In the genomic region with DNA sequence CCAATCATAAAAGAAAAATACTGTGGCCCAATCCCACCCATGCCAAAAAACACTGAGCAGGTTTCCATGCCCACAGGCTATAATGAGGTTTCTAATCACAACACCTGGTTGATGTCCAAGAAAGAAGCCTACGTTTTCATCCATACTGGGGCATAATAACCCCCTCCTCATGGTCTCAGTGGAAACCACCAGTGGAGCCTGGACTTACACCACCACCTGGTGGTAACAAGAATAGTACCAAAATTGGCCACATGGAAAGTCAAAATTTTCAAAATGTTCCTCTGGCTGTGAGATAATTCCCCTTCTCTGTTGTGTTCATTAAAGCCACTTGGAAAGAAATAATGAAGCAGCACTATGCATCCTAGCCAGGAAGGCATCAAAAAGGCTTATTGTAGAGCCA, we compare ENCODE assay signal across 10 cellular contexts.
DNase-seq lines count a peak whose midpoint lies in the region; ATAC-seq and TF ChIP-seq lines count a peak whose summit lies in the region.
"Had no signal": no experiment of that assay in that cellular context is flagged by ENCODE, and none has a peak within 500 bp of the region (broad histone marks: within the 10 kb centered on the region; RNA-seq: fewer than 3 reads in every experiment).

No MANE protein-coding gene starts in this region.

- peak; percentile 26 for TF ChIP-seq CTCF in RWPE2 (IDR thresholded peaks at IDR 0.05; ENCODE audit: poor library complexity, severe bottlenecking)
- no peak for TF ChIP-seq CTCF in transverse colon (IDR thresholded peaks at IDR 0.05)

- no peak overlapping the region for H3K4me3 ChIP-seq in H7 (ENCODE audit: insufficient read depth, low read depth, low read length)
- no peak overlapping the region for H3K4me3 ChIP-seq in RWPE2 (ENCODE audit: severe bottlenecking)
- H3K4me3 ChIP-seq in transverse colon: no peak overlapping the region
- H3K4me3 ChIP-seq: cardiac muscle cell had no signal

- ATAC-seq in RWPE2 (ENCODE audit: low read depth) (no peak), GM19395 (IDR thresholded peaks at IDR 0.05; ENCODE audit: unreplicated experiment) (no peak), GM19324 (IDR thresholded peaks at IDR 0.05; ENCODE audit: low FRiP score, unreplicated experiment) (no peak)

- H3K27me3 ChIP-seq in H7 (ENCODE audit: control insufficient read depth, insufficient read depth, low read length): no peaks in the 10 kb centered on the region
- peaks cover 3% of the 10 kb centered on the region for H3K27me3 ChIP-seq in RWPE2 (ENCODE audit: insufficient read depth, poor library complexity, severe bottlenecking)
- no peaks in the 10 kb centered on the region for H3K27me3 ChIP-seq in transverse colon
- H3K27me3 ChIP-seq: cardiac muscle cell had no signal

- H3K9me3 ChIP-seq in RWPE2 (ENCODE audit: severe bottlenecking) (no peaks in the 10 kb centered on the region), transverse colon (no peaks in the 10 kb centered on the region)

- H3K27ac ChIP-seq in RWPE2 (ENCODE audit: poor library complexity, severe bottlenecking) (no peak overlapping the region), transverse colon (no peak overlapping the region)
- H3K27ac ChIP-seq: cardiac muscle cell had no signal

- TF ChIP-seq POLR2A in transverse colon (IDR thresholded peaks at IDR 0.05): no peak

- TF ChIP-seq EP300 in transverse colon (IDR thresholded peaks at IDR 0.05; ENCODE audit: low read depth): no peak

- no peaks in the 10 kb centered on the region for H3K36me3 ChIP-seq in H7 (replicated peaks; ENCODE audit: control insufficient read depth, insufficient read depth, low read length)
- no peaks in the 10 kb centered on the region for H3K36me3 ChIP-seq in RWPE2 (ENCODE audit: low read depth)
- no peaks in the 10 kb centered on the region for H3K36me3 ChIP-seq in transverse colon
- H3K36me3 ChIP-seq: cardiac muscle cell had no signal

- peak; percentile 57 for DNase-seq in D341Med (ENCODE audit: low spot score)
- peak; percentile 26 for DNase-seq in H7
- DNase-seq in RWPE2 (ENCODE audit: low spot score): no peak
- DNase-seq in left kidney (ENCODE audit: low read depth, low spot score): peak; percentile 1
- DNase-seq in transverse colon: no peak
- no peak for DNase-seq in GDM1 (lab: John Stamatoyannopoulos, UW)
- DNase-seq: SHP77 had no signal

- no peaks in the 10 kb centered on the region for H3K4me1 ChIP-seq in RWPE2 (ENCODE audit: insufficient read depth, poor library complexity, severe bottlenecking)
- no peaks in the 10 kb centered on the region for H3K4me1 ChIP-seq in transverse colon

- in situ Hi-C loops in transverse colon (cut with MboI; ENCODE audit: low pct_ligation_motif_present in 1 of 4, low pct_unique_long_range_greater_than_20kb in 1 of 4, low sequenced_read_pairs in 3 of 4): no loop called here

- intact Hi-C loops in transverse colon (cut with DNase I; ENCODE audit: low total_unique reads): no loop called here

- 50% methylated on average over 1 of the region's 1 CpG; no CpG with 5 or more reads in 1 of the 2 donors for WGBS in transverse colon (ENCODE audit: low coverage in 1 of 2), 2 donors

Comparison
In these comparisons a context has a peak if more than half of its experiments do, and no peak if none do; other contexts are left out.
1. DNase-seq: peak in D341Med (single experiment), H7 (single experiment) and left kidney (single experiment); none in RWPE2 (single experiment), transverse colon (single experiment) and GDM1 (single experiment).